Comparison of ENCODE assay signal across 11 cellular contexts in the genomic region with DNA sequence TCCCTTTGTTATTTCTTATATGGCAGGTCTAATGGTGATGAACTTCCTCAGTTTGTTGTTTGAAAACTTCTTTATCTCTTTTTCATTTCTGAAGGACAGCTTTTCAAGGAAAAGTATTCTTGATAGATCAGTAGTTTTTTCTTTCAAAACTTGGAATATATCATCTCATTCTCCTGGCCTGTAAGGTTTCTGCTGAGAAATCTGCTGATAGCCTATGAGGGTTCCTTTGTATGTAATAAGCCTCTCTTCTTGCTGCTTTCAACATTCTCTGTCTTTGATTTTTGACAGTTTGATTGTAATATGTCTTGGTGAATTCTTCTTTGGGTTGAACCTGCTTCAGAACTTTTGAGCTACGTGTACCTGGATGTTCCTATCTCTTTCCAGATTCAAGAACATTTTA. TPM values are rescaled to one million over a fixed set of nuclear protein-coding genes. Genes with fewer than 3 reads are reported as not detected.
"Had no signal": no experiment of that assay in that cellular context is flagged by ENCODE, and none has a peak within 500 bp of the region (broad histone marks: within the 10 kb centered on the region; RNA-seq: fewer than 3 reads in every experiment).

No MANE protein-coding gene starts in this region.

- H3K36me3 ChIP-seq: HAP-1 had no signal

- H2AFZ ChIP-seq: GM23248 had no signal

- FAIRE-seq: HTR-8/SVneo had no signal

- H3K9ac ChIP-seq: GM23248, KMS-11 had no signal

- H3K27ac ChIP-seq: GM23248, KMS-11 had no signal

- H3K9me3 ChIP-seq: HAP-1 had no signal

- H3K4me2 ChIP-seq: KMS-11 had no signal

- H3K4me3 ChIP-seq: GM23248, HAP-1 had no signal

- DNase-seq: GM23248, GOT3, H7, HFFc6, IMR-90, Karpas-422, KBM-7 had no signal

- H3K4me1 ChIP-seq: HAP-1 had no signal

RNA-seq across cellular contexts. Expression of gene PIWIL4, which starts 46.0 kb away (rescaled TPM):
- total RNA-seq: H4 had no signal
